35 cellular contexts compared by ENCODE assay signal in genomic region chr19:50199254-50199545, GRCh38. TPM values are rescaled to one million over a fixed set of nuclear protein-coding genes. Genes with fewer than 3 reads are reported as not detected.
DNase-seq lines count a peak whose midpoint lies in the region; ATAC-seq, FAIRE-seq and TF ChIP-seq lines count a peak whose summit lies in the region.
"Had no signal": no experiment of that assay in that cellular context is flagged by ENCODE, and none has a peak within 500 bp of the region (broad histone marks: within the 10 kb centered on the region; RNA-seq: fewer than 3 reads in every experiment).

No MANE protein-coding gene starts in this region.

- H3K4me1 ChIP-seq in heart right ventricle, result peaks cover 4 to 32% (median 17%) of the 10 kb centered on the region in 9 donors
- H3K4me1 ChIP-seq in body of pancreas, result peaks cover 23% of the 10 kb centered on the region
- peaks cover 0 to 12% (median 5%) of the 10 kb centered on the region in 3 donors for H3K4me1 ChIP-seq in pancreas
- H3K4me1 ChIP-seq in transverse colon, result peaks cover 3 to 27% (median 16%) of the 10 kb centered on the region in 4 donors

- H3K27me3 ChIP-seq in heart right ventricle, result peaks cover 6 to 39% (median 19%) of the 10 kb centered on the region in 7 donors
- H3K27me3 ChIP-seq in body of pancreas, result no peaks in the 10 kb centered on the region
- H3K27me3 ChIP-seq in pancreas, result no peaks in the 10 kb centered on the region
- peaks cover 45% of the 10 kb centered on the region for H3K27me3 ChIP-seq in transverse colon

- FAIRE-seq in pancreas (lab: Jason Lieb, UNC), result no peak
- FAIRE-seq: frontal cortex had no signal

- H3K9me3 ChIP-seq in heart right ventricle (no peaks in the 10 kb centered on the region), body of pancreas (no peaks in the 10 kb centered on the region), pancreas (no peaks in the 10 kb centered on the region), transverse colon (no peaks in the 10 kb centered on the region)
- H3K9me3 ChIP-seq: Caco-2, mucosa of descending colon, tibial artery had no signal

- intact Hi-C loops in heart right ventricle (cut with DNase I) (no loop called here), left cardiac atrium (cut with DNase I) (no loop called here), body of pancreas (cut with DNase I) (no loop called here), pancreas (cut with DNase I) (no loop called here), transverse colon (cut with DNase I; ENCODE audit: low total_unique reads) (no loop called here)

- in situ Hi-C loops in transverse colon (cut with MboI; ENCODE audit: low pct_ligation_motif_present in 1 of 4, low pct_unique_long_range_greater_than_20kb in 1 of 4, low sequenced_read_pairs in 3 of 4), result no loop called here

- peak; percentile 10 to 27 for DNase-seq in heart right ventricle
- no peak for DNase-seq in left cardiac atrium
- DNase-seq in body of pancreas, result peak; percentile 44 to 74 (median 60)
- DNase-seq in pancreas, result peak in 4 of 6 donors; percentile 45 to 64 (median 48)
- no peak for DNase-seq in transverse colon
- DNase-seq in GM03348 (ENCODE audit: low spot score), result no peak
- no peak for DNase-seq in amygdala (lab: John Stamatoyannopoulos, UW)
- DNase-seq in erythroblast (lab: John Stamatoyannopoulos, UW), result no peak
- DNase-seq: ACHN; activated CD4-positive, alpha-beta T cell treated with anti-CD3 and anti-CD28 coated beads, Interleukin-2, amount 50 U/mL, for 48 hours; activated CD4-positive, CD25-positive, alpha-beta regulatory T cell treated with anti-CD3 and anti-CD28 coated beads, Interleukin-2, amount 50 U/mL, for 72 hours; activated gamma-delta T cell treated with Interleukin-2 at 50 U/mL for 16 hours; activated naive CD8-positive, alpha-beta T cell treated with anti-CD3 and anti-CD28 coated beads, Interleukin-2, amount 50 U/mL, for 24 hours; activated T-cell treated with anti-CD3 and anti-CD28 coated beads, Interleukin-2, amount 50 U/mL, for 48 hours; Caco-2; cerebellar nuclear complex; DND-41; GOT3; kidney glomerular epithelial cell; mammary epithelial cell; natural killer cell; NCI-H1694 treated with DMSO at 0.1 percent for 48 hours; NCI-H510A treated with DMSO at 0.1 percent for 48 hours; NK-92 treated with Interleukin-12 subunit alpha and Interleukin-12 subunit beta, amount 100 ng/mL, for 24 hours; occipital lobe; PC-9; SHP77; stimulated activated naive B cell treated with anti-CD40 and anti-IgM and Interleukin-4, amounts not matched to agents 10 μg/mL and 1 μg/mL and 100 μg/mL, for 72 hours; tibial artery had no signal

- no peak for TF ChIP-seq EP300 in transverse colon (IDR thresholded peaks at IDR 0.05; ENCODE audit: low read depth)

- peak in 1 of 8 donors; percentile 18 for ATAC-seq in heart right ventricle
- no peak for ATAC-seq in left cardiac atrium
- ATAC-seq in body of pancreas, result no peak
- ATAC-seq in pancreas, result peak in 1 of 4 donors; percentile 20
- ATAC-seq: activated naive CD8-positive, alpha-beta T cell treated with anti-CD3 and anti-CD28 coated beads, Interleukin-2, amount 50 U/mL, for 24 hours; mucosa of descending colon; natural killer cell; stimulated activated naive B cell treated with anti-CD40 and anti-IgM and Interleukin-4, amounts not matched to agents 10 μg/mL and 1 μg/mL and 100 μg/mL, for 72 hours had no signal

- H3K36me3 ChIP-seq in heart right ventricle (no peaks in the 10 kb centered on the region), body of pancreas (replicated peaks in 1 of 2; ENCODE audit: insufficient read depth in 1 of 2, low read depth in 2 of 2) (no peaks in the 10 kb centered on the region), pancreas (no peaks in the 10 kb centered on the region), transverse colon (no peaks in the 10 kb centered on the region)
- H3K36me3 ChIP-seq: tibial artery had no signal

- no peak for TF ChIP-seq CTCF in heart right ventricle (IDR thresholded peaks at IDR 0.05)
- TF ChIP-seq CTCF in body of pancreas (IDR thresholded peaks at IDR 0.05), result no peak
- no peak for TF ChIP-seq CTCF in pancreas (IDR thresholded peaks at IDR 0.05)
- no peak for TF ChIP-seq CTCF in transverse colon (IDR thresholded peaks at IDR 0.05)

- H3K27ac ChIP-seq in heart right ventricle (peak overlapping the region in 9 of 10 donors; percentile 39 to 84 (median 78)), body of pancreas (peak overlapping the region in 3 of 4 donors; percentile 13 to 43 (median 34)), pancreas (peak overlapping the region in 1 of 4 donors; percentile 15), transverse colon (peak overlapping the region in 2 of 4 donors; percentile 24 to 28)
- H3K27ac ChIP-seq: hepatocyte, PC-9, skin epidermis, tibial artery had no signal

- 0 to 7% methylated on average over 5 of the region's 5 CpGs for WGBS in heart right ventricle, 2 donors
- WGBS in body of pancreas, 2 donors, result 0 to 2% methylated on average over 5 of the region's 5 CpGs
- WGBS in pancreas, 2 donors, result 0% methylated on average over 5 of the region's 5 CpGs
- 0 to 7% methylated on average over 2 to 5 of the region's 5 CpGs for WGBS in transverse colon (ENCODE audit: low coverage in 1 of 2), 2 donors

- peak overlapping the region in 1 of 10 donors; percentile 8 for H3K4me3 ChIP-seq in heart right ventricle
- H3K4me3 ChIP-seq in body of pancreas, result no peak overlapping the region
- no peak overlapping the region for H3K4me3 ChIP-seq in pancreas
- H3K4me3 ChIP-seq in transverse colon, result no peak overlapping the region
- H3K4me3 ChIP-seq: hepatocyte, mucosa of descending colon, PC-9, skin epidermis, tibial artery had no signal

- TF ChIP-seq POLR2A in body of pancreas (IDR thresholded peaks at IDR 0.05) (no peak), transverse colon (IDR thresholded peaks at IDR 0.05) (peak; percentile 2), erythroblast (IDR thresholded peaks at IDR 0.05; ENCODE audit: low read length) (no peak)

RNA-seq across cellular contexts. Expression of gene MYH14, which starts 4.2 kb away (rescaled TPM):
- 100 to 1,000 TPM in 5 of 10 donors, 10 to 100 TPM in 5; 82.2 to 124 (median 102) TPM for total RNA-seq in heart right ventricle
- polyA plus RNA-seq in heart right ventricle, result 100 to 1,000 TPM in 1 of 2 donors, 10 to 100 TPM in 1; 29.3 to 149 TPM
- 10 to 100 TPM; 55.7 to 67.7 TPM for total RNA-seq in left cardiac atrium
- 10 to 100 TPM; 40.9 to 61.2 TPM for total RNA-seq in body of pancreas
- 10 to 100 TPM; 30.7 to 75.7 (median 34.4) TPM for total RNA-seq in pancreas
- 10 to 100 TPM; 21.4 to 74.4 TPM for polyA plus RNA-seq in pancreas
- total RNA-seq in transverse colon, result 100 to 1,000 TPM; 321 to 814 (median 393) TPM
- total RNA-seq: HT1080; natural killer cell; T-helper 2 cell treated with Interferon-gamma antibody and Interleukin-4, amounts not matched to agents 100 ng/mL and 5 ng/mL, for 36 hours had no signal

RNA-seq across cellular contexts. Expression of gene IZUMO2, which starts 36.1 kb away (rescaled TPM):
- total RNA-seq in heart right ventricle (not detected), left cardiac atrium (not detected), body of pancreas (not detected), pancreas (not detected), transverse colon (not detected)
- polyA plus RNA-seq in heart right ventricle (not detected), pancreas (not detected)
- total RNA-seq: Caco-2; frontal cortex; hepatocyte; HT1080; mammary epithelial cell; mucosa of descending colon; natural killer cell; occipital lobe; PC-9; T-helper 2 cell treated with Interferon-gamma antibody and Interleukin-4, amounts not matched to agents 100 ng/mL and 5 ng/mL, for 36 hours had no signal
- polyA plus RNA-seq: hepatocyte, mammary epithelial cell had no signal

Comparison
In these comparisons a context has a peak if more than half of its experiments do, and no peak if none do; other contexts are left out.
1. DNase-seq: peak in heart right ventricle (2 of 2), body of pancreas (4 of 4) and pancreas (4 of 6); none in left cardiac atrium (single experiment), transverse colon (single experiment), GM03348 (single experiment), amygdala (0 of 56) and erythroblast (0 of 2).